ENCODE assay signal across 8 cellular contexts in genomic region chr12:124804011-124804621, GRCh38. TPM values are rescaled to one million over a fixed set of nuclear protein-coding genes. Genes with fewer than 3 reads are reported as not detected.
DNase-seq lines count a peak whose midpoint lies in the region; ATAC-seq and TF ChIP-seq lines count a peak whose summit lies in the region.

No MANE protein-coding gene starts in this region.

- no peak overlapping the region for H3K4me3 Mint-ChIP-seq in T-helper 2 cell treated with Interferon-gamma antibody and Interleukin-4, amounts not matched to agents 5 μg/mL and 100 μg/mL, for 36 hours

- no peak overlapping the region for H3K27ac Mint-ChIP-seq in T-helper 2 cell treated with Interferon-gamma antibody and Interleukin-4, amounts not matched to agents 5 μg/mL and 100 μg/mL, for 36 hours

- peak overlapping the region in 1 of 3 donors; percentile 41 for H3K4me3 ChIP-seq in skeletal muscle tissue (ENCODE audit: low read length in 3 of 3)

- no peaks in the 10 kb centered on the region for H3K9me3 Mint-ChIP-seq in T-helper 2 cell treated with Interferon-gamma antibody and Interleukin-4, amounts not matched to agents 5 μg/mL and 100 μg/mL, for 36 hours

- H3K27me3 ChIP-seq in skeletal muscle tissue (ENCODE audit: control insufficient read depth in 3 of 3, insufficient read depth in 3 of 3, low read length in 3 of 3), result no peaks in the 10 kb centered on the region

- peaks cover 10 to 15% (median 11%) of the 10 kb centered on the region in 3 donors for H3K4me1 ChIP-seq in skeletal muscle tissue (ENCODE audit: control insufficient read depth in 3 of 3, insufficient read depth in 3 of 3, low read length in 3 of 3)

- intact Hi-C loops in Right ventricle myocardium superior (cut with DNase I), result no loop called here

- peak; percentile 79 for ATAC-seq in Right ventricle myocardium superior (ENCODE audit: poor library complexity)
- no peak for ATAC-seq in HG03457 (IDR thresholded peaks at IDR 0.05; ENCODE audit: unreplicated experiment)
- ATAC-seq in HG03378 (IDR thresholded peaks at IDR 0.05; ENCODE audit: unreplicated experiment), result no peak
- no peak for ATAC-seq in HG03565 (IDR thresholded peaks at IDR 0.05; ENCODE audit: unreplicated experiment)

- no peaks in the 10 kb centered on the region for H3K4me1 Mint-ChIP-seq in T-helper 2 cell treated with Interferon-gamma antibody and Interleukin-4, amounts not matched to agents 5 μg/mL and 100 μg/mL, for 36 hours (ENCODE audit: low read depth)

- no peaks in the 10 kb centered on the region for H3K9me3 ChIP-seq in skeletal muscle tissue (ENCODE audit: control insufficient read depth in 3 of 3, low read length in 3 of 3)

- H3K27me3 Mint-ChIP-seq in T-helper 2 cell treated with Interferon-gamma antibody and Interleukin-4, amounts not matched to agents 5 μg/mL and 100 μg/mL, for 36 hours (ENCODE audit: low read depth), result no peaks in the 10 kb centered on the region

- POLR2A ChIA-PET in HEK293T (lab: Yijun Ruan, JAX), result no interaction called here

- CTCF ChIA-PET in HEK293T (lab: Yijun Ruan, JAX), result interaction anchor here (0.6 kb wide), 1 partner anchor 9 kb away, joined by 3 read pairs; no protein-coding TSS in a partner anchor

- H3K36me3 ChIP-seq in skeletal muscle tissue (ENCODE audit: control insufficient read depth in 3 of 3, insufficient read depth in 3 of 3, low read length in 3 of 3), result peaks cover 8 to 11% (median 9%) of the 10 kb centered on the region in 3 donors

- DNase-seq in HEK293T (ENCODE audit: extremely low spot score), result peak; percentile 73
- peak; percentile 11 for DNase-seq in SW480 (ENCODE audit: low spot score)
- DNase-seq in Right ventricle myocardium superior, result no peak
- no peak for DNase-seq in T-helper 2 cell treated with Interferon-gamma antibody and Interleukin-4, amounts not matched to agents 5 μg/mL and 100 μg/mL, for 36 hours (ENCODE audit: low spot score)

- no peaks in the 10 kb centered on the region for H3K36me3 Mint-ChIP-seq in T-helper 2 cell treated with Interferon-gamma antibody and Interleukin-4, amounts not matched to agents 5 μg/mL and 100 μg/mL, for 36 hours (ENCODE audit: low read depth)

- H3K27ac ChIP-seq in skeletal muscle tissue (ENCODE audit: low read depth, low read length), result peak overlapping the region; percentile 16

- peak overlapping the region in 1 of 3 donors; percentile 50 for H3K9ac ChIP-seq in skeletal muscle tissue (ENCODE audit: low read depth in 1 of 3, low read length in 3 of 3)

TF ChIP-seq in HEK293T, 16 proteins besides CTCF, POLR2A, EP300 and RAD21:
- TF ChIP-seq FOXA1 (IDR thresholded peaks at IDR 0.05) (no peak), SP1 (IDR thresholded peaks at IDR 0.05) (no peak), HDGF (IDR thresholded peaks at IDR 0.05; ENCODE audit: borderline replicate concordance) (no peak), PKNOX1 (IDR thresholded peaks at IDR 0.05) (no peak), ZNF384 (IDR thresholded peaks at IDR 0.05) (no peak), NFRKB (IDR thresholded peaks at IDR 0.05) (no peak), SUZ12 (IDR thresholded peaks at IDR 0.05) (no peak), FOXM1 (IDR thresholded peaks at IDR 0.05; ENCODE audit: borderline replicate concordance) (no peak), ARNT (IDR thresholded peaks at IDR 0.05) (no peak), LEF1 (IDR thresholded peaks at IDR 0.05; ENCODE audit: borderline replicate concordance) (no peak), TARDBP (IDR thresholded peaks at IDR 0.05) (no peak), L3MBTL2 (conservative IDR thresholded peaks at IDR 0.05) (no peak; the same call in 1 of the 2 replicates), ELF4 (IDR thresholded peaks at IDR 0.05) (no peak), CTBP1 (IDR thresholded peaks at IDR 0.05; ENCODE audit: borderline replicate concordance) (no peak), BHLHE40 (IDR thresholded peaks at IDR 0.05; ENCODE audit: borderline replicate concordance) (no peak), FOXK2 (IDR thresholded peaks at IDR 0.05) (no peak)

RNA-seq across cellular contexts. Expression of gene SCARB1, which starts 59.5 kb away (rescaled TPM):
- 12.7 TPM for total RNA-seq in Right ventricle myocardium superior
- 5.2 TPM for total RNA-seq in skeletal muscle tissue

Comparison
In these comparisons a context has a peak if more than half of its experiments do, and no peak if none do; other contexts are left out.
1. DNase-seq: peak in HEK293T (single experiment) and SW480 (single experiment); none in Right ventricle myocardium superior (single experiment) and T-helper 2 cell treated with Interferon-gamma antibody and Interleukin-4, amounts not matched to agents 5 μg/mL and 100 μg/mL, for 36 hours (single experiment).